In the genomic region with DNA sequence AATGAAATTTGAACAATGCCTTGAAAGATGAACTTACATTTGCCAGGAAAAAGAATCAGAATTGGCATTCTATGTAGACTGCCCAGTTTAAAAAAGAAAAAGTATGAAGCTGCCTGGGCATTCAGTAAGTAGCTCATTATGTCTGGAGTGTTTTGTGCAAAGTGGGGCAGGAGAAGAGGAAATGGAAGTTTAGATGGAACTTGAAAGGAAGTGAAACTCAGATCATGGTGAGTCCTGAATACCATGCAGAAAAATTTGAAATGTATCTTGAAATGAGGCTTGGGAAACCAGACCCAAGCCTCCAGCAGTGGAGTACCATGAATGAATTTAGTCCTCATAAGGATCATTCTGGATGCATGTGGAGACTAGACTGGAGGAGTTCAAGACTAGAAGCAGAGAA, we compare ENCODE assay signal across 1 cellular context.
TF ChIP-seq lines count a peak whose summit lies in the region.

No MANE protein-coding gene starts in this region.

TF ChIP-seq in GM12878, 131 proteins besides CTCF, POLR2A, EP300 and RAD21 (continued from another document):
- TF ChIP-seq, protein P1, sequence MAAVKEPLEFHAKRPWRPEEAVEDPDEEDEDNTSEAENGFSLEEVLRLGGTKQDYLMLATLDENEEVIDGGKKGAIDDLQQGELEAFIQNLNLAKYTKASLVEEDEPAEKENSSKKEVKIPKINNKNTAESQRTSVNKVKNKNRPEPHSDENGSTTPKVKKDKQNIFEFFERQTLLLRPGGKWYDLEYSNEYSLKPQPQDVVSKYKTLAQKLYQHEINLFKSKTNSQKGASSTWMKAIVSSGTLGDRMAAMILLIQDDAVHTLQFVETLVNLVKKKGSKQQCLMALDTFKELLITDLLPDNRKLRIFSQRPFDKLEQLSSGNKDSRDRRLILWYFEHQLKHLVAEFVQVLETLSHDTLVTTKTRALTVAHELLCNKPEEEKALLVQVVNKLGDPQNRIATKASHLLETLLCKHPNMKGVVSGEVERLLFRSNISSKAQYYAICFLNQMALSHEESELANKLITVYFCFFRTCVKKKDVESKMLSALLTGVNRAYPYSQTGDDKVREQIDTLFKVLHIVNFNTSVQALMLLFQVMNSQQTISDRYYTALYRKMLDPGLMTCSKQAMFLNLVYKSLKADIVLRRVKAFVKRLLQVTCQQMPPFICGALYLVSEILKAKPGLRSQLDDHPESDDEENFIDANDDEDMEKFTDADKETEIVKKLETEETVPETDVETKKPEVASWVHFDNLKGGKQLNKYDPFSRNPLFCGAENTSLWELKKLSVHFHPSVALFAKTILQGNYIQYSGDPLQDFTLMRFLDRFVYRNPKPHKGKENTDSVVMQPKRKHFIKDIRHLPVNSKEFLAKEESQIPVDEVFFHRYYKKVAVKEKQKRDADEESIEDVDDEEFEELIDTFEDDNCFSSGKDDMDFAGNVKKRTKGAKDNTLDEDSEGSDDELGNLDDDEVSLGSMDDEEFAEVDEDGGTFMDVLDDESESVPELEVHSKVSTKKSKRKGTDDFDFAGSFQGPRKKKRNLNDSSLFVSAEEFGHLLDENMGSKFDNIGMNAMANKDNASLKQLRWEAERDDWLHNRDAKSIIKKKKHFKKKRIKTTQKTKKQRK (IDR thresholded peaks at IDR 0.05; ENCODE audit: low read depth, low read length), result no peak
- no peak for TF ChIP-seq CREB1 (IDR thresholded peaks at IDR 0.05; ENCODE audit: low read depth)
